1 cellular context compared by ENCODE assay signal in the genomic region with DNA sequence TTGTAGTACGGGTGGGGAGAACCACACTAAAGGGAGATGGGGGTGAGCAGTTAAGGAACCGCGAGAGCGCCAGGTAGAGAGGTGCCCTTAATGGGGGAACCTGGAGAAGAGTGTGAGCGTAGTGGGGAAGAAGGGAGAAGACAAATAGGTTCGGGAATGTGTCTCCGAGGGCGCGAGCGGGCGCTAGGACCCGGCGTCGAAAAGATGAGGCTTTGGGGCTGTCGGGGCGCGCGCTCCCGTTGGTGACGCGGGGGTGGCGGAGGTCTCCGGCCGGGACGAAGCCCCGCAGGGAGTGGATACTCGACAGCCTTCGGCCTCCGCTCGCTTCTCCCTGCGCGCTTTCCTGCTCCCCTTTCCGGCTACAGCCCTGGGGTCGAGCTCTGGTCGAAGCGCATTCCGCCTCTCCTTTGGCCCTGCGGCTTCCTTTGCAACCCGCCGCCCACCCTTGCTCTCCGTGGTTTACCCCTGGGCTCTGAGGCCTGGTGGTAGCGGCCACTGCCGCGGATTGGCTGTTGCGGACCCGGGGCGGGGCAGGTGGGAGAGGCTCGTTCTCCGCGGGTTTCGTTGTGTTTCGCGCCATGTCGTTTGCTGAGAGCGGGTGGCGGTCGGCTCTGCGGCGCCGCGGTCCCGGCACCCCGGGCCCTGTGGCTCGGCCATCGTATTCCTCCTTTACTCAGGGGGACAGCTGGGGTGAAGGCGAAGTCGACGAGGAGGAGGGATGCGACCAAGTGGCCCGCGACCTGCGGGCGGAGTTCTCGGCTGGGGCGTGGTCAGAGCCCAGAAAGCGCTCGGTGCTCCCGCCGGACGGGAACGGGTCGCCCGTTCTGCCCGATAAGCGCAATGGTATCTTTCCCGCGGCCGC.
TF ChIP-seq lines count a peak whose summit lies in the region.

Gene ARL6IP6, plus strand, starts transcription at position 574 of the 862 bp plus-strand sequence. Its CDS starts 5 bp downstream, at position 579.

TF ChIP-seq in HepG2, 621 proteins besides CTCF, POLR2A, EP300 and RAD21 (continued from another document and continues in another):
- TF ChIP-seq, protein P1, sequence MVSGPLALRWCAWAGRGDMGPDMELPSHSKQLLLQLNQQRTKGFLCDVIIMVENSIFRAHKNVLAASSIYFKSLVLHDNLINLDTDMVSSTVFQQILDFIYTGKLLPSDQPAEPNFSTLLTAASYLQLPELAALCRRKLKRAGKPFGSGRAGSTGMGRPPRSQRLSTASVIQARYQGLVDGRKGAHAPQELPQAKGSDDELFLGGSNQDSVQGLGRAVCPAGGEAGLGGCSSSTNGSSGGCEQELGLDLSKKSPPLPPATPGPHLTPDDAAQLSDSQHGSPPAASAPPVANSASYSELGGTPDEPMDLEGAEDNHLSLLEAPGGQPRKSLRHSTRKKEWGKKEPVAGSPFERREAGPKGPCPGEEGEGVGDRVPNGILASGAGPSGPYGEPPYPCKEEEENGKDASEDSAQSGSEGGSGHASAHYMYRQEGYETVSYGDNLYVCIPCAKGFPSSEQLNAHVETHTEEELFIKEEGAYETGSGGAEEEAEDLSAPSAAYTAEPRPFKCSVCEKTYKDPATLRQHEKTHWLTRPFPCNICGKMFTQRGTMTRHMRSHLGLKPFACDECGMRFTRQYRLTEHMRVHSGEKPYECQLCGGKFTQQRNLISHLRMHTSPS (CRISPR knock-in tag; IDR thresholded peaks at IDR 0.05; ENCODE audit: low read depth), result peak; percentile 41; the same call in 1 of the 2 replicates
- TF ChIP-seq, protein P2, sequence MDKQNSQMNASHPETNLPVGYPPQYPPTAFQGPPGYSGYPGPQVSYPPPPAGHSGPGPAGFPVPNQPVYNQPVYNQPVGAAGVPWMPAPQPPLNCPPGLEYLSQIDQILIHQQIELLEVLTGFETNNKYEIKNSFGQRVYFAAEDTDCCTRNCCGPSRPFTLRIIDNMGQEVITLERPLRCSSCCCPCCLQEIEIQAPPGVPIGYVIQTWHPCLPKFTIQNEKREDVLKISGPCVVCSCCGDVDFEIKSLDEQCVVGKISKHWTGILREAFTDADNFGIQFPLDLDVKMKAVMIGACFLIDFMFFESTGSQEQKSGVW (CRISPR knock-in tag; IDR thresholded peaks at IDR 0.05; ENCODE audit: borderline replicate concordance), result 0 out of 2 replicates have a peak, but pooled peaks have one; percentile 60
- TF ChIP-seq, protein P3, sequence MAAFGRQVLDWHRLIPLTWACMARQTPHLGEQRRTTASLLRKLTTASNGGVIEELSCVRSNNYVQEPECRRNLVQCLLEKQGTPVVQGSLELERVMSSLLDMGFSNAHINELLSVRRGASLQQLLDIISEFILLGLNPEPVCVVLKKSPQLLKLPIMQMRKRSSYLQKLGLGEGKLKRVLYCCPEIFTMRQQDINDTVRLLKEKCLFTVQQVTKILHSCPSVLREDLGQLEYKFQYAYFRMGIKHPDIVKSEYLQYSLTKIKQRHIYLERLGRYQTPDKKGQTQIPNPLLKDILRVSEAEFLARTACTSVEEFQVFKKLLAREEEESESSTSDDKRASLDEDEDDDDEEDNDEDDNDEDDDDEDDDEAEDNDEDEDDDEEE (CRISPR knock-in tag; IDR thresholded peaks at IDR 0.05), result peak; percentile 89; the same call in 1 of the 2 replicates
- TF ChIP-seq SIN3A (IDR thresholded peaks at IDR 0.05; ENCODE audit: borderline replicate concordance, low read depth, low read length), result peak; percentile 95
- TF ChIP-seq ESRRA (CRISPR knock-in tag; IDR thresholded peaks at IDR 0.05; ENCODE audit: low read depth), result peak; percentile 74; the same call in 1 of the 2 replicates
- peak; percentile 88 for TF ChIP-seq ZNF772 (CRISPR knock-in tag; IDR thresholded peaks at IDR 0.05)
- TF ChIP-seq, protein P4, sequence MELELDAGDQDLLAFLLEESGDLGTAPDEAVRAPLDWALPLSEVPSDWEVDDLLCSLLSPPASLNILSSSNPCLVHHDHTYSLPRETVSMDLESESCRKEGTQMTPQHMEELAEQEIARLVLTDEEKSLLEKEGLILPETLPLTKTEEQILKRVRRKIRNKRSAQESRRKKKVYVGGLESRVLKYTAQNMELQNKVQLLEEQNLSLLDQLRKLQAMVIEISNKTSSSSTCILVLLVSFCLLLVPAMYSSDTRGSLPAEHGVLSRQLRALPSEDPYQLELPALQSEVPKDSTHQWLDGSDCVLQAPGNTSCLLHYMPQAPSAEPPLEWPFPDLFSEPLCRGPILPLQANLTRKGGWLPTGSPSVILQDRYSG (CRISPR knock-in tag; IDR thresholded peaks at IDR 0.05), result no peak
- TF ChIP-seq MBD4 (IDR thresholded peaks at IDR 0.05; ENCODE audit: borderline replicate concordance, low read length), result no peak
- peak; percentile 61; the same call in 1 of the 2 replicates for TF ChIP-seq ZNF816 (CRISPR knock-in tag; IDR thresholded peaks at IDR 0.05; ENCODE audit: borderline replicate concordance)
- no peak; the same call in 1 of the 2 replicates for TF ChIP-seq TSC22D2 (CRISPR knock-in tag; IDR thresholded peaks at IDR 0.05; ENCODE audit: borderline replicate concordance)
- TF ChIP-seq DR1 (CRISPR knock-in tag; IDR thresholded peaks at IDR 0.05), result peak; percentile 88
- TF ChIP-seq ZSCAN31 (CRISPR knock-in tag; IDR thresholded peaks at IDR 0.05; ENCODE audit: low read depth), result peak; percentile 85
- TF ChIP-seq TBX3 (IDR thresholded peaks at IDR 0.05; ENCODE audit: borderline replicate concordance), result peak; percentile 85
- TF ChIP-seq ZSCAN9 (CRISPR knock-in tag; IDR thresholded peaks at IDR 0.05; ENCODE audit: borderline replicate concordance), result no peak
- no peak for TF ChIP-seq EHMT2 (IDR thresholded peaks at IDR 0.05; ENCODE audit: borderline replicate concordance, low read depth, low read length)
- no peak for TF ChIP-seq CBX2 (IDR thresholded peaks at IDR 0.05; ENCODE audit: low read depth, low read length)
- TF ChIP-seq CBX2 (CRISPR knock-in tag; IDR thresholded peaks at IDR 0.05; ENCODE audit: low read depth), result no peak
- peak; percentile 89 for TF ChIP-seq ZNF747 (CRISPR knock-in tag; IDR thresholded peaks at IDR 0.05; ENCODE audit: borderline replicate concordance)
- peak; percentile 96 for TF ChIP-seq ZNF776 (CRISPR knock-in tag; IDR thresholded peaks at IDR 0.05)
- TF ChIP-seq KLF15 (CRISPR knock-in tag; IDR thresholded peaks at IDR 0.05; ENCODE audit: borderline replicate concordance), result peak; percentile 91; the same call in 1 of the 2 replicates
- no peak; the same call in 1 of the 2 replicates for TF ChIP-seq THRA (CRISPR knock-in tag; IDR thresholded peaks at IDR 0.05; ENCODE audit: borderline replicate concordance)
- peak; percentile 95 for TF ChIP-seq BHLHE40 (IDR thresholded peaks at IDR 0.05; ENCODE audit: low read length)
- peak; percentile 26; the same call in 1 of the 2 replicates for TF ChIP-seq SALL2 (CRISPR knock-in tag; IDR thresholded peaks at IDR 0.05)
- peak; percentile 93; the same call in 1 of the 2 replicates for TF ChIP-seq ZBTB39 (CRISPR knock-in tag; IDR thresholded peaks at IDR 0.05)
- TF ChIP-seq AHDC1 (CRISPR knock-in tag; IDR thresholded peaks at IDR 0.05; ENCODE audit: borderline replicate concordance), result peak; percentile 87
- TF ChIP-seq, protein P5, sequence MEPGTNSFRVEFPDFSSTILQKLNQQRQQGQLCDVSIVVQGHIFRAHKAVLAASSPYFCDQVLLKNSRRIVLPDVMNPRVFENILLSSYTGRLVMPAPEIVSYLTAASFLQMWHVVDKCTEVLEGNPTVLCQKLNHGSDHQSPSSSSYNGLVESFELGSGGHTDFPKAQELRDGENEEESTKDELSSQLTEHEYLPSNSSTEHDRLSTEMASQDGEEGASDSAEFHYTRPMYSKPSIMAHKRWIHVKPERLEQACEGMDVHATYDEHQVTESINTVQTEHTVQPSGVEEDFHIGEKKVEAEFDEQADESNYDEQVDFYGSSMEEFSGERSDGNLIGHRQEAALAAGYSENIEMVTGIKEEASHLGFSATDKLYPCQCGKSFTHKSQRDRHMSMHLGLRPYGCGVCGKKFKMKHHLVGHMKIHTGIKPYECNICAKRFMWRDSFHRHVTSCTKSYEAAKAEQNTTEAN (CRISPR knock-in tag; conservative IDR thresholded peaks at IDR 0.05), result peak; percentile 64; the same call in 1 of the 2 replicates
- TF ChIP-seq TBX2 (CRISPR knock-in tag; IDR thresholded peaks at IDR 0.05; ENCODE audit: borderline replicate concordance), result peak; percentile 79
- peak; percentile 19; the same call in 1 of the 2 replicates for TF ChIP-seq KLF6 (CRISPR knock-in tag; IDR thresholded peaks at IDR 0.05)
- TF ChIP-seq ASH2L (IDR thresholded peaks at IDR 0.05; ENCODE audit: insufficient read length, low read depth, low read length), result peak; percentile 66
- no peak; the same call in 1 of the 2 replicates for TF ChIP-seq CHCHD3 (CRISPR knock-in tag; IDR thresholded peaks at IDR 0.05)
- 0 out of 2 replicates have a peak, but pooled peaks have one; percentile 26 for TF ChIP-seq ISX (CRISPR knock-in tag; conservative IDR thresholded peaks at IDR 0.05)
- TF ChIP-seq SCMH1 (CRISPR knock-in tag; IDR thresholded peaks at IDR 0.05; ENCODE audit: borderline replicate concordance), result no peak
- TF ChIP-seq ZNF652 (CRISPR knock-in tag; IDR thresholded peaks at IDR 0.05; ENCODE audit: borderline replicate concordance, low read depth), result no peak
- TF ChIP-seq ZNF350 (CRISPR knock-in tag; IDR thresholded peaks at IDR 0.05; ENCODE audit: borderline replicate concordance, low read depth), result peak; percentile 63; the same call in 1 of the 2 replicates
- TF ChIP-seq MAFF (IDR thresholded peaks at IDR 0.05; ENCODE audit: low read depth, low read length), result no peak
- peak; percentile 27; the same call in 1 of the 2 replicates for TF ChIP-seq KLF11 (CRISPR knock-in tag; IDR thresholded peaks at IDR 0.05)
- no peak for TF ChIP-seq ZNF383 (CRISPR knock-in tag; IDR thresholded peaks at IDR 0.05; ENCODE audit: borderline replicate concordance)
- TF ChIP-seq ARNT2 (CRISPR knock-in tag; IDR thresholded peaks at IDR 0.05; ENCODE audit: low read depth), result peak; percentile 67
